Comparison of ENCODE assay signal across 33 cellular contexts in genomic region chr1:30773722-30774121, GRCh38. TPM values are rescaled to one million over a fixed set of nuclear protein-coding genes. Genes with fewer than 3 reads are reported as not detected.
"Had no signal": no experiment of that assay in that cellular context is flagged by ENCODE, and none has a peak within 500 bp of the region (broad histone marks: within the 10 kb centered on the region; RNA-seq: fewer than 3 reads in every experiment).

No MANE protein-coding gene starts in this region.

- H3K36me3 ChIP-seq: brain microvascular endothelial cell, MG63 had no signal

- H3K27ac Mint-ChIP-seq: activated CD4-positive, alpha-beta T cell treated with anti-CD3 and anti-CD28 coated beads for 36 hours; activated CD4-positive, alpha-beta T cell treated with anti-CD3 and anti-CD28 coated beads, Interleukin-2, amount 10 ng/mL, durations not matched to agents 7 days and 5 days; activated naive CD4-positive, alpha-beta T cell treated with anti-CD3 and anti-CD28 coated beads, Interleukin-2, amount 10 ng/mL, durations not matched to agents 7 days and 5 days; activated naive CD8-positive, alpha-beta T cell; activated naive CD8-positive, alpha-beta T cell treated with anti-CD3 and anti-CD28 coated beads, Interleukin-2, amount 50 U/mL, for 24 hours had no signal

- H3K9me3 ChIP-seq: MG63 had no signal

- FAIRE-seq: RCC 7860, TTC549 had no signal

- H3K27ac ChIP-seq: brain microvascular endothelial cell, PC-9, RWPE1 had no signal

- H3K36me3 Mint-ChIP-seq: activated naive CD4-positive, alpha-beta T cell treated with anti-CD3 and anti-CD28 coated beads, Interleukin-2, amount 10 ng/mL, durations not matched to agents 7 days and 5 days; activated naive CD8-positive, alpha-beta T cell had no signal

- H3K4me3 ChIP-seq: MG63, PC-9 had no signal

- ATAC-seq: activated CD4-positive, alpha-beta T cell treated with anti-CD3 and anti-CD28 coated beads for 36 hours; activated CD4-positive, CD25-positive, alpha-beta regulatory T cell treated with anti-CD3 and anti-CD28 coated beads, Interleukin-2, amount 50 U/mL, for 24 hours; activated naive CD8-positive, alpha-beta T cell treated with anti-CD3 and anti-CD28 coated beads, Interleukin-2, amount 50 U/mL, for 24 hours; activated T-cell treated with anti-CD3 and anti-CD28 coated beads, Interleukin-2, amount 50 U/mL, for 4 hours; Right ventricle myocardium inferior had no signal

- H3K9me3 Mint-ChIP-seq: activated CD4-positive, alpha-beta T cell treated with anti-CD3 and anti-CD28 coated beads, Interleukin-2, amount 10 ng/mL, durations not matched to agents 7 days and 5 days; activated naive CD4-positive, alpha-beta T cell treated with anti-CD3 and anti-CD28 coated beads, Interleukin-2, amount 10 ng/mL, durations not matched to agents 7 days and 5 days; activated naive CD8-positive, alpha-beta T cell treated with anti-CD3 and anti-CD28 coated beads, Interleukin-2, amount 50 U/mL, for 24 hours; activated T-cell treated with anti-CD3 and anti-CD28 coated beads, Interleukin-2, amount 50 U/mL, for 4 hours; central memory CD8-positive, alpha-beta T cell; T-helper 2 cell treated with Interferon-gamma antibody and Interleukin-4, amounts not matched to agents 5 μg/mL and 100 μg/mL, for 36 hours had no signal

- DNase-seq: activated CD4-positive, alpha-beta T cell treated with anti-CD3 and anti-CD28 coated beads for 36 hours; activated CD4-positive, alpha-beta T cell treated with anti-CD3 and anti-CD28 coated beads, Interleukin-2, amount 10 ng/mL, durations not matched to agents 7 days and 5 days; activated CD4-positive, alpha-beta T cell treated with anti-CD3 and anti-CD28 coated beads, Interleukin-2, amount 50 U/mL, for 48 hours; activated CD8-positive, alpha-beta memory T cell treated with anti-CD3 and anti-CD28 coated beads, Interleukin-2, amount 50 U/mL, for 4 hours; activated effector memory CD4-positive, alpha-beta T cell treated with Interleukin-2 at 50 U/mL for 16 hours; activated naive CD4-positive, alpha-beta T cell treated with anti-CD3 and anti-CD28 coated beads, Interleukin-2, amount 10 ng/mL, durations not matched to agents 7 days and 5 days; activated naive CD8-positive, alpha-beta T cell treated with anti-CD3 and anti-CD28 coated beads, Interleukin-2, amount 50 U/mL, for 24 hours; activated T-cell treated with anti-CD3 and anti-CD28 coated beads for 4 hours; activated T-cell treated with anti-CD3 and anti-CD28 coated beads, Interleukin-2, amount 50 U/mL, for 4 hours; anterior cingulate cortex; brain microvascular endothelial cell; Kasumi-1; MG63; NCI-H1048; NCI-H1436 treated with DMSO at 0.1 percent for 48 hours; NCI-H1694 treated with DMSO at 0.1 percent for 48 hours; NCI-H2029; NCI-H345; NCI-H524 treated with DMSO at 0.1 percent for 48 hours; PC-9; SIG-M5; SW 1271; T-helper 1 cell had no signal

- H2AFZ ChIP-seq: PC-9 had no signal

- H3K27me3 Mint-ChIP-seq: activated CD4-positive, alpha-beta T cell treated with anti-CD3 and anti-CD28 coated beads for 36 hours; activated naive CD8-positive, alpha-beta T cell; activated naive CD8-positive, alpha-beta T cell treated with anti-CD3 and anti-CD28 coated beads, Interleukin-2, amount 50 U/mL, for 24 hours; central memory CD8-positive, alpha-beta T cell had no signal

- H3K27me3 ChIP-seq: MG63 had no signal

- H3K4me3 Mint-ChIP-seq: activated CD4-positive, alpha-beta T cell treated with anti-CD3 and anti-CD28 coated beads for 36 hours; activated CD4-positive, alpha-beta T cell treated with anti-CD3 and anti-CD28 coated beads, Interleukin-2, amount 10 ng/mL, durations not matched to agents 7 days and 5 days; activated naive CD4-positive, alpha-beta T cell treated with anti-CD3 and anti-CD28 coated beads, Interleukin-2, amount 10 ng/mL, durations not matched to agents 7 days and 5 days; activated naive CD8-positive, alpha-beta T cell; activated naive CD8-positive, alpha-beta T cell treated with anti-CD3 and anti-CD28 coated beads, Interleukin-2, amount 50 U/mL, for 24 hours; activated T-cell treated with anti-CD3 and anti-CD28 coated beads, Interleukin-2, amount 50 U/mL, for 4 hours; central memory CD8-positive, alpha-beta T cell; T-helper 2 cell treated with Interferon-gamma antibody and Interleukin-4, amounts not matched to agents 5 μg/mL and 100 μg/mL, for 36 hours had no signal

- H3K4me2 ChIP-seq: PC-9 had no signal

- H3K4me1 Mint-ChIP-seq: activated CD4-positive, alpha-beta T cell treated with anti-CD3 and anti-CD28 coated beads for 36 hours had no signal

RNA-seq across cellular contexts. Expression of gene LAPTM5, which starts 16.1 kb away (rescaled TPM):
- total RNA-seq: chondrocyte, NCI-H460 had no signal

RNA-seq across cellular contexts. Expression of gene MATN1, which starts 50.3 kb away (rescaled TPM):
- total RNA-seq: activated CD4-positive, alpha-beta T cell treated with anti-CD3 and anti-CD28 coated beads, Interleukin-2, amount 10 ng/mL, durations not matched to agents 7 days and 5 days; Right ventricle myocardium inferior had no signal
